Comparison of ENCODE assay signal across 17 cellular contexts in the genomic region with DNA sequence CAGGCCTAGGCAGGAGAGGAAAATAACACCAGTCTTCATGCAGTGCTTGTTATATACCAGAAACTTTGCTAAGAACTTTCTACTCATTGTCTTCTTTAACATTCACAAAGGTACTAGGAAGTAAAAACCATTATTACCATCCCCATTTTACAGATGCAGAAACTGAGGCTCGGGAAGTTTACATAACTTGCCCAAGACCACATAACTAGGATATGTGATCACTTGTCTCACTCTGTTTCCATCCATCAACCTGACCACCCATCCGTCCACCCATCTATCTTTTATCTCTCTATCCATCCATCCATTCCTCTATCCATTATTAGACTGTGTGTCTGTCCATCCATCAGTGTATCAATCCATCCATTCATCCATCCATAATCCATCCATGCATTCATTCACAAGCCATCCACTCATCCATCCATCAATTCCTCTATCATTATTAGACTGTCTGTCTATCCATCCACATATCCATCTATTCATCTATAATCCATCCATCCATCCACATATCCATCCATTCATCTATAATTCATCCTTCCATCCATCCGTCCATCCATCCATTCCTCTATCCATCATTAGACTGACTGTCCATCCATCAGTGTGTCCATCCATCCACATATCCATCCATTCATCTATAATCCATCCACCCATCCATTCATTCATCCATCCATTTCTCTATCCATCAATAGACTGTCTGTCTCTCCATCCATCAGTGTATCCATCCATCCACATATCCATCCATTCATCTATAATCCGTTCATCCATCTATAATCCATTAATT. TPM values are rescaled to one million over a fixed set of nuclear protein-coding genes. Genes with fewer than 3 reads are reported as not detected.
DNase-seq lines count a peak whose midpoint lies in the region; ATAC-seq, FAIRE-seq and TF ChIP-seq lines count a peak whose summit lies in the region.
"Had no signal": no experiment of that assay in that cellular context is flagged by ENCODE, and none has a peak within 500 bp of the region (broad histone marks: within the 10 kb centered on the region; RNA-seq: fewer than 3 reads in every experiment).

No MANE protein-coding gene starts in this region.

- H3F3A ChIP-seq in PC-3 (ENCODE audit: low read length, unreplicated experiment) = no peaks in the 10 kb centered on the region

- no peak overlapping the region for H3K4me2 ChIP-seq in PC-3 (ENCODE audit: low read length)
- H3K4me2 ChIP-seq: BLaER1, GM23338 had no signal

- BruUV-seq in MCF 10A (replicated peaks; lab: Mats Ljungman, UMichigan) = TSS peak; percentile 23
- BruUV-seq in PC-3 (replicated peaks; lab: Mats Ljungman, UMichigan) = TSS peak; percentile 24

- FAIRE-seq in bronchial epithelial cell (lab: Jason Lieb, UNC) = peak; percentile 23
- FAIRE-seq in pancreas (lab: Jason Lieb, UNC) = no peak
- FAIRE-seq: GM12892 had no signal

- H3K4me3 Mint-ChIP-seq in MCF 10A (ENCODE audit: unreplicated experiment) = no peak overlapping the region
- H3K4me3 Mint-ChIP-seq in activated naive CD8-positive, alpha-beta T cell treated with anti-CD3 and anti-CD28 coated beads, Interleukin-2, amount 50 U/mL, for 24 hours = no peak overlapping the region
- H3K4me3 Mint-ChIP-seq: CD14-positive monocyte; CD4-positive, alpha-beta memory T cell; GM23338 had no signal

- no peak for TF ChIP-seq CTCF in MCF 10A (IDR thresholded peaks at IDR 0.05; ENCODE audit: unreplicated experiment)
- TF ChIP-seq CTCF in breast epithelium (IDR thresholded peaks at IDR 0.05) = no peak
- TF ChIP-seq CTCF in PC-3 (conservative IDR thresholded peaks at IDR 0.05; ENCODE audit: low read depth, low read length) = no peak
- TF ChIP-seq CTCF in bronchial epithelial cell (IDR thresholded peaks at IDR 0.05; ENCODE audit: insufficient read depth, low read length, severe bottlenecking) = no peak
- no peak for TF ChIP-seq CTCF in pancreas (IDR thresholded peaks at IDR 0.05)

- H3K27me3 ChIP-seq in breast epithelium (no peaks in the 10 kb centered on the region), PC-3 (ENCODE audit: low read length) (no peaks in the 10 kb centered on the region), bronchial epithelial cell (ENCODE audit: control insufficient read depth, insufficient read depth, low read length) (peaks cover 5% of the 10 kb centered on the region), pancreas (no peaks in the 10 kb centered on the region)
- H3K27me3 ChIP-seq: BLaER1 had no signal

- no peak overlapping the region for H2AFZ ChIP-seq in PC-3 (ENCODE audit: low read length)

- ATAC-seq in PC-3 (no peak), Right ventricle myocardium inferior (no peak), pancreas (no peak)
- ATAC-seq in activated naive CD8-positive, alpha-beta T cell treated with anti-CD3 and anti-CD28 coated beads, Interleukin-2, amount 50 U/mL, for 24 hours = no peak

- no peak overlapping the region for H3K27ac Mint-ChIP-seq in MCF 10A (ENCODE audit: low read depth, unreplicated experiment)
- no peak overlapping the region for H3K27ac Mint-ChIP-seq in activated naive CD8-positive, alpha-beta T cell treated with anti-CD3 and anti-CD28 coated beads, Interleukin-2, amount 50 U/mL, for 24 hours
- H3K27ac Mint-ChIP-seq: CD14-positive monocyte; CD4-positive, alpha-beta memory T cell; GM23338 had no signal

- no peaks in the 10 kb centered on the region for H3K36me3 Mint-ChIP-seq in MCF 10A (ENCODE audit: insufficient read depth, unreplicated experiment)
- no peaks in the 10 kb centered on the region for H3K36me3 Mint-ChIP-seq in activated naive CD8-positive, alpha-beta T cell treated with anti-CD3 and anti-CD28 coated beads, Interleukin-2, amount 50 U/mL, for 24 hours (ENCODE audit: low read depth)
- H3K36me3 Mint-ChIP-seq: CD14-positive monocyte; CD4-positive, alpha-beta memory T cell had no signal

- H3K9me3 ChIP-seq in breast epithelium = no peaks in the 10 kb centered on the region
- no peaks in the 10 kb centered on the region for H3K9me3 ChIP-seq in PC-3 (ENCODE audit: low read length)
- H3K9me3 ChIP-seq in pancreas = no peaks in the 10 kb centered on the region
- H3K9me3 ChIP-seq: BLaER1 had no signal

- H3K4me1 ChIP-seq in breast epithelium (no peaks in the 10 kb centered on the region), PC-3 (ENCODE audit: insufficient read depth, low read length) (no peaks in the 10 kb centered on the region), pancreas (peaks cover 0 to 11% (median 8%) of the 10 kb centered on the region in 3 donors)
- H3K4me1 ChIP-seq: BLaER1 had no signal

- DNase-seq in MCF 10A (ENCODE audit: unreplicated experiment) = no peak
- DNase-seq in breast epithelium (ENCODE audit: low spot score in 2 of 2) = no peak
- DNase-seq in PC-3 = no peak
- DNase-seq in bronchial epithelial cell (ENCODE audit: low read depth) = no peak
- no peak for DNase-seq in Right ventricle myocardium inferior (ENCODE audit: missing footprints)
- no peak for DNase-seq in activated naive CD8-positive, alpha-beta T cell treated with anti-CD3 and anti-CD28 coated beads, Interleukin-2, amount 50 U/mL, for 24 hours
- DNase-seq in pancreas = no peak
- DNase-seq: CD4-positive, alpha-beta memory T cell had no signal

- no peaks in the 10 kb centered on the region for H3K27me3 Mint-ChIP-seq in MCF 10A (ENCODE audit: insufficient read depth, unreplicated experiment)
- H3K27me3 Mint-ChIP-seq in activated naive CD8-positive, alpha-beta T cell treated with anti-CD3 and anti-CD28 coated beads, Interleukin-2, amount 50 U/mL, for 24 hours = peaks cover 10% of the 10 kb centered on the region

- intact Hi-C loops in MCF 10A (cut with micrococcal nuclease) = loop anchor here (1.0 kb wide), 1 partner anchor 474 kb away; no protein-coding TSS in a partner anchor
- intact Hi-C loops in breast epithelium (cut with DNase I; ENCODE audit: low total_unique reads) = no loop called here
- intact Hi-C loops in PC-3 (cut with micrococcal nuclease) = no loop called here
- intact Hi-C loops in Right ventricle myocardium inferior (cut with DNase I) = no loop called here
- intact Hi-C loops in pancreas (cut with DNase I) = no loop called here

- H3K4me1 Mint-ChIP-seq in MCF 10A (ENCODE audit: insufficient read depth, unreplicated experiment) = no peaks in the 10 kb centered on the region
- no peaks in the 10 kb centered on the region for H3K4me1 Mint-ChIP-seq in activated naive CD8-positive, alpha-beta T cell treated with anti-CD3 and anti-CD28 coated beads, Interleukin-2, amount 50 U/mL, for 24 hours
- H3K4me1 Mint-ChIP-seq: CD14-positive monocyte; CD4-positive, alpha-beta memory T cell had no signal

- no peaks in the 10 kb centered on the region for H4K20me1 ChIP-seq in PC-3 (ENCODE audit: low read length)
- H4K20me1 ChIP-seq: BLaER1 had no signal

- no peaks in the 10 kb centered on the region for H3K79me2 ChIP-seq in PC-3 (ENCODE audit: low read length)

- no peak overlapping the region for H3K9ac ChIP-seq in PC-3 (ENCODE audit: low read length)
- H3K9ac ChIP-seq: BLaER1 had no signal

- 63 to 66% methylated on average over 4 of the region's 4 CpGs for WGBS in pancreas, 2 donors

- H3K9me3 Mint-ChIP-seq in MCF 10A (ENCODE audit: unreplicated experiment) = no peaks in the 10 kb centered on the region
- H3K9me3 Mint-ChIP-seq in activated naive CD8-positive, alpha-beta T cell treated with anti-CD3 and anti-CD28 coated beads, Interleukin-2, amount 50 U/mL, for 24 hours = no peaks in the 10 kb centered on the region
- H3K9me3 Mint-ChIP-seq: CD14-positive monocyte; CD4-positive, alpha-beta memory T cell; GM23338 had no signal

- H3K36me3 ChIP-seq in breast epithelium (no peaks in the 10 kb centered on the region), PC-3 (ENCODE audit: low read depth, low read length) (no peaks in the 10 kb centered on the region), bronchial epithelial cell (ENCODE audit: control insufficient read depth, insufficient read depth, low read length) (no peaks in the 10 kb centered on the region), pancreas (no peaks in the 10 kb centered on the region)
- H3K36me3 ChIP-seq: BLaER1 had no signal

- CTCF ChIA-PET in MCF 10A (lab: Yijun Ruan, JAX) (interaction anchor here (0.6 kb wide), 1 partner anchor 33 kb away, joined by 7 read pairs; no protein-coding TSS in a partner anchor), PC-3 (lab: Charles Lee) (no interaction called here)

- POLR2A ChIA-PET in MCF 10A (lab: Yijun Ruan, JAX) = no interaction called here
- POLR2A ChIA-PET in PC-3 (lab: Charles Lee; ENCODE audit: unreplicated experiment) = no interaction called here

- H3K4me3 ChIP-seq in breast epithelium = no peak overlapping the region
- H3K4me3 ChIP-seq in PC-3 (ENCODE audit: low read length) = no peak overlapping the region
- no peak overlapping the region for H3K4me3 ChIP-seq in bronchial epithelial cell (ENCODE audit: low read depth, low read length)
- H3K4me3 ChIP-seq in pancreas = no peak overlapping the region
- H3K4me3 ChIP-seq: BLaER1, GM23338 had no signal

- no peaks in the 10 kb centered on the region for H3K9me2 ChIP-seq in PC-3 (replicated peaks; ENCODE audit: low read length)

- no peak for TF ChIP-seq POLR2A in breast epithelium (IDR thresholded peaks at IDR 0.05)

- H3K27ac ChIP-seq in breast epithelium (no peak overlapping the region), PC-3 (ENCODE audit: low read length) (no peak overlapping the region), pancreas (no peak overlapping the region)
- H3K27ac ChIP-seq: 22Rv1, BLaER1 had no signal

RNA-seq across cellular contexts. Expression of gene SDSL, which starts 16.5 kb away (rescaled TPM):
- total RNA-seq in MCF 10A (2022) (21.1 and 32.7 TPM in 2 replicates), breast epithelium (1 to 10 TPM; 4.6 to 4.9 (median 4.8) TPM), PC-3 (2014; rRNA removed) (14.0 and 19.9 TPM in 2 replicates), bronchial epithelial cell (4.7 and 21.5 TPM in 2 replicates), Right ventricle myocardium inferior (8.5 TPM), pancreas (10 to 100 TPM in 2 of 6 donors, 1 to 10 TPM in 4; 5.4 to 13.2 (median 8.3) TPM)
- polyA plus RNA-seq in pancreas = 10 to 100 TPM; 10.4 to 14.2 TPM
- total RNA-seq: GM23338 had no signal
- polyA plus RNA-seq: CD4-positive, alpha-beta memory T cell; GM23338 had no signal

RNA-seq across cellular contexts. Expression of gene LHX5, which starts 33.0 kb away (rescaled TPM):
- total RNA-seq in MCF 10A (2022) (not detected in 2 replicates), breast epithelium (not detected), PC-3 (2014; rRNA removed) (0.23 and 0.26 TPM in 2 replicates), bronchial epithelial cell (0.26 and 0.77 TPM in 2 replicates), Right ventricle myocardium inferior (not detected), pancreas (not detected)
- polyA plus RNA-seq in pancreas = not detected
- total RNA-seq: A673; Calu3; CD4-positive, alpha-beta memory T cell; G401; GM23338 had no signal
- polyA plus RNA-seq: AG04450; CD14-positive monocyte; CD4-positive, alpha-beta memory T cell had no signal

RNA-seq across cellular contexts. Expression of gene SDS, which starts 35.0 kb away (rescaled TPM):
- not detected in 2 replicates for total RNA-seq in MCF 10A (2022)
- 10 to 100 TPM in 1 of 3 donors, under 1 TPM in 2; 0.66 to 12.0 (median 0.80) TPM for total RNA-seq in breast epithelium
- not detected in 2 replicates for total RNA-seq in PC-3 (2014; rRNA removed)
- not detected in 2 replicates for total RNA-seq in bronchial epithelial cell
- total RNA-seq in Right ventricle myocardium inferior = not detected
- total RNA-seq in pancreas = 1 to 10 TPM in 2 of 6 donors, under 1 TPM in 2, not detected in 2; 0.14 to 3.4 (median 1.8) TPM
- polyA plus RNA-seq in pancreas = under 1 TPM; 0.21 to 0.30 TPM
- total RNA-seq: A673, GM23338 had no signal
- polyA plus RNA-seq: AG04450; CD4-positive, alpha-beta memory T cell had no signal
